In the genomic region with DNA sequence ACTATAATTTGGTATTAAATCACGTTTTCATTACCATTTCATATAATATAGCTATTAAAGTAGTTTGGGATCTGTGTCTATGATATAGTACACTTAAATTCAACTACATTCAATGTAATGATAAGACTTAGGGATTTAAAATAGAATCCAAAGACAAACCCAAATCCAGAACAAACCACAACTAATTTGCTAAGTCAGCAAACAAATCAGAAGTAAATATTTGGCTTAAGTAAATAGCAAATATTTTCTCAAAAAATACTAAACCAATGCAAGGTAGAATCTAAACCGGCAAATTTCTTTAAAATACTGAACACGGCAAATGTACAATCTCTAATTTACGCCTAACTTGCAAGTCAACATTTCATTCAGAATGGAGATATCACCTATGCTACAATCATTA, we compare ENCODE assay signal across 21 cellular contexts.
"Had no signal": no experiment of that assay in that cellular context is flagged by ENCODE, and none has a peak within 500 bp of the region (broad histone marks: within the 10 kb centered on the region; RNA-seq: fewer than 3 reads in every experiment).

No MANE protein-coding gene starts in this region.

- H3K9me3 ChIP-seq: MG63, SJSA1 had no signal

- H3K4me1 ChIP-seq: SJSA1 had no signal

- H3K4me3 ChIP-seq: MG63, SJSA1, SK-N-MC had no signal

- ATAC-seq: Panc1, PC-3 had no signal

- H3K27me3 ChIP-seq: MG63, SJSA1 had no signal

- H3K27ac ChIP-seq: SJSA1, SK-N-MC had no signal

- DNase-seq: Karpas-422, KG1, MG63, NCI-H1092 treated with DMSO at 0.1 percent for 48 hours, NCI-H1436, NCI-H187, NCI-H2029, NCI-H2081 treated with DMSO at 0.1 percent for 48 hours, NCI-H2171, NCI-H226, NCI-H446, NCI-H510A, NCI-H524 treated with DMSO at 0.1 percent for 48 hours, NCI-H69, NCI-H774, PC-3, Right ventricle myocardium superior, SIG-M5 had no signal
